Comparison of ENCODE assay signal across 1 cellular context in the genomic region with DNA sequence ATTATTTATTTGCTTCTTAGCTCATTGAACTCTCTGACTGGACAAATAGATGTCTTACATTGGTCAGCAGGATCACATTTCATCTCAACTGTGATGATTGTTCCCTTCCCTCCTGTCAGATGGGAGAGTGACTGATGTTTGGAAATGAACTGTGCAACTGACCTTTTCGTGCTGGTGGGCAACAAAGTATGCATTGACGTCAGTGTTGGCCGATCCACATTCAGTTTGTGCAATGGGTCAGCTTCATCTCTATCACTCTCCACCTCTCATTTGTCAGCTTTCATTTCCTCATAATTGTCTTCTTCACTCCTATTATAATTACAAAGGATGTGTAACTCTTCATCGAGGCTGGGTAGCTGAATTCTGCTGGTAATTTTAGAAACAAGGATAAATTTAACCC.
TF ChIP-seq lines count a peak whose summit lies in the region.

No MANE protein-coding gene starts in this region.

TF ChIP-seq in K562, 482 proteins besides CTCF, POLR2A, EP300 and RAD21 (continued from another document):
- TF ChIP-seq, protein P1, sequence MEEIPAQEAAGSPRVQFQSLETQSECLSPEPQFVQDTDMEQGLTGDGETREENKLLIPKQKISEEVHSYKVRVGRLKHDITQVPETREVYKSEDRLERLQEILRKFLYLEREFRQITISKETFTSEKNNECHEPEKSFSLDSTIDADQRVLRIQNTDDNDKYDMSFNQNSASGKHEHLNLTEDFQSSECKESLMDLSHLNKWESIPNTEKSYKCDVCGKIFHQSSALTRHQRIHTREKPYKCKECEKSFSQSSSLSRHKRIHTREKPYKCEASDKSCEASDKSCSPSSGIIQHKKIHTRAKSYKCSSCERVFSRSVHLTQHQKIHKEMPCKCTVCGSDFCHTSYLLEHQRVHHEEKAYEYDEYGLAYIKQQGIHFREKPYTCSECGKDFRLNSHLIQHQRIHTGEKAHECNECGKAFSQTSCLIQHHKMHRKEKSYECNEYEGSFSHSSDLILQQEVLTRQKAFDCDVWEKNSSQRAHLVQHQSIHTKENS (CRISPR knock-in tag; IDR thresholded peaks at IDR 0.05), result no peak
- TF ChIP-seq MEIS2 (IDR thresholded peaks at IDR 0.05; ENCODE audit: partially characterized antibody) (peak; percentile 78), CEBPB (tag; IDR thresholded peaks at IDR 0.05) (0 out of 2 replicates have a peak, but pooled peaks have one; percentile 7), CREM (IDR thresholded peaks at IDR 0.05; ENCODE audit: low read depth) (peak; percentile 66), RBM34 (IDR thresholded peaks at IDR 0.05; ENCODE audit: borderline replicate concordance, insufficient read depth, low read length) (no peak)
- TF ChIP-seq, protein P2, sequence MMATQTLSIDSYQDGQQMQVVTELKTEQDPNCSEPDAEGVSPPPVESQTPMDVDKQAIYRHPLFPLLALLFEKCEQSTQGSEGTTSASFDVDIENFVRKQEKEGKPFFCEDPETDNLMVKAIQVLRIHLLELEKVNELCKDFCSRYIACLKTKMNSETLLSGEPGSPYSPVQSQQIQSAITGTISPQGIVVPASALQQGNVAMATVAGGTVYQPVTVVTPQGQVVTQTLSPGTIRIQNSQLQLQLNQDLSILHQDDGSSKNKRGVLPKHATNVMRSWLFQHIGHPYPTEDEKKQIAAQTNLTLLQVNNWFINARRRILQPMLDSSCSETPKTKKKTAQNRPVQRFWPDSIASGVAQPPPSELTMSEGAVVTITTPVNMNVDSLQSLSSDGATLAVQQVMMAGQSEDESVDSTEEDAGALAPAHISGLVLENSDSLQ (IDR thresholded peaks at IDR 0.05), result peak; percentile 73
